In the genomic region with DNA sequence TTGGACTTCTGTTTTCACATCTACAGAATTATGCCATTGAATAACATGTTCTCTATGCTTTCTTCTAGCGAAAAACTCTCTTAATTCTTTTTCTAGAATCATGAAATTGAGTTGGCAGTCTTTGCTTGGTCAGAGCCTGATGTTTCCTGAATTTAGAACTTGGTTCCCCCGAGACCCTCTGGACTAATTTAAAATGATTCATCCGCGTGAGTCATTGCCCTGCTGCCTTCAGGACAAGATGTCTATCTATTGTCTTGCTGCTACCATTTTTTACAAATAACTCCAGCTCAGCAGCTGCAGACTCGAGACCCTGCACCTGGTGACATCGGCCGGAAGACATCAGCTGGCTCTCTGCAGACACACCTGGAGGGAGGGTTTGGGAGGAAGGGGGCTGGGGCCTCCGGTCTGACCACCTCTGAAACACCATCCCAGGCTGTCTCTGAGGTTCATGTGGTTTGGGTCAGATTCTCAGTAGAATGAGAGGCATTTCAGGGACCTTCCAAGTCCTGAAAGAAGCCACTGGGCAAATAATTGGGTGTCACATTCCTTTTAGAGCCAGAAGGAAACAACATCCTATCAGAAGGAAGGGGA, we compare ENCODE assay signal across 8 cellular contexts. TPM values are rescaled to one million over a fixed set of nuclear protein-coding genes. Genes with fewer than 3 reads are reported as not detected.
DNase-seq lines count a peak whose midpoint lies in the region; ATAC-seq, FAIRE-seq and TF ChIP-seq lines count a peak whose summit lies in the region.

No MANE protein-coding gene starts in this region.

- FAIRE-seq in pancreas (lab: Jason Lieb, UNC), result no peak

- intact Hi-C loops in pancreas (cut with DNase I), result no loop called here

- H3K27ac ChIP-seq in endodermal cell (ENCODE audit: low read depth, low read length), result no peak overlapping the region
- peak overlapping the region in 3 of 4 donors; percentile 24 to 96 (median 84) for H3K27ac ChIP-seq in pancreas

- no peak for TF ChIP-seq CTCF in endodermal cell (conservative IDR thresholded peaks at IDR 0.05)
- no peak for TF ChIP-seq CTCF in pancreas (IDR thresholded peaks at IDR 0.05)

- WGBS in endodermal cell (ENCODE audit: insufficient coverage in 1 of 2, insufficient read length in 1 of 2), 2 experiments, result 83 to 90% methylated on average over 4 to 8 of the region's 8 CpGs
- 81 to 85% methylated on average over 8 of the region's 8 CpGs for WGBS in pancreas, 2 donors

- H3K9me3 Mint-ChIP-seq in activated CD4-positive, alpha-beta T cell treated with anti-CD3 and anti-CD28 coated beads, Interleukin-2, amount 10 ng/mL, durations not matched to agents 7 days and 5 days, result no peaks in the 10 kb centered on the region
- no peaks in the 10 kb centered on the region for H3K9me3 Mint-ChIP-seq in endodermal cell

- H3K4me3 ChIP-seq in endodermal cell (ENCODE audit: low read length) (no peak overlapping the region), pancreas (no peak overlapping the region)

- H3K9ac ChIP-seq in endodermal cell (ENCODE audit: extremely low read depth, low read length, poor library complexity, severe bottlenecking), result peak overlapping the region; percentile 28

- H3K27me3 ChIP-seq in endodermal cell (ENCODE audit: control insufficient read depth, insufficient read depth, low read length, poor library complexity, severe bottlenecking) (no peaks in the 10 kb centered on the region), pancreas (no peaks in the 10 kb centered on the region)

- peaks cover 39% of the 10 kb centered on the region for H3K4me1 ChIP-seq in endodermal cell (ENCODE audit: control insufficient read depth, insufficient read depth, low read length)
- peaks cover 33 to 73% (median 41%) of the 10 kb centered on the region in 3 donors for H3K4me1 ChIP-seq in pancreas

- POLR2A ChIA-PET in activated CD4-positive, alpha-beta T cell treated with anti-CD3 and anti-CD28 coated beads, Interleukin-2, amount 10 ng/mL, durations not matched to agents 7 days and 5 days (lab: Charles Lee), result interaction anchor here (0.5 to 4.2 kb wide), 4 partner anchors 21 to 846 kb away, joined by 3 to 46 read pairs (median 4); a partner anchor contains a TSS

- peaks cover 58% of the 10 kb centered on the region for H3K4me1 Mint-ChIP-seq in activated CD4-positive, alpha-beta T cell treated with anti-CD3 and anti-CD28 coated beads, Interleukin-2, amount 10 ng/mL, durations not matched to agents 7 days and 5 days
- peaks cover 55% of the 10 kb centered on the region for H3K4me1 Mint-ChIP-seq in endodermal cell

- no peaks in the 10 kb centered on the region for H3K27me3 Mint-ChIP-seq in activated CD4-positive, alpha-beta T cell treated with anti-CD3 and anti-CD28 coated beads, Interleukin-2, amount 10 ng/mL, durations not matched to agents 7 days and 5 days
- H3K27me3 Mint-ChIP-seq in endodermal cell (ENCODE audit: insufficient read depth), result no peaks in the 10 kb centered on the region

- H3K36me3 ChIP-seq in endodermal cell (ENCODE audit: control insufficient read depth, insufficient read depth, low read length), result no peaks in the 10 kb centered on the region
- H3K36me3 ChIP-seq in pancreas, result no peaks in the 10 kb centered on the region

- no peak overlapping the region for H3K27ac Mint-ChIP-seq in activated CD4-positive, alpha-beta T cell treated with anti-CD3 and anti-CD28 coated beads, Interleukin-2, amount 10 ng/mL, durations not matched to agents 7 days and 5 days
- H3K27ac Mint-ChIP-seq in endodermal cell, result peak overlapping the region; percentile 85

- H3K9me3 ChIP-seq in endodermal cell (ENCODE audit: control insufficient read depth, low read length) (no peaks in the 10 kb centered on the region), pancreas (no peaks in the 10 kb centered on the region)

- H3K4me3 Mint-ChIP-seq in activated CD4-positive, alpha-beta T cell treated with anti-CD3 and anti-CD28 coated beads, Interleukin-2, amount 10 ng/mL, durations not matched to agents 7 days and 5 days, result peak overlapping the region; percentile 51
- H3K4me3 Mint-ChIP-seq in endodermal cell, result peak overlapping the region; percentile 2

- DNase-seq in EH (ENCODE audit: low read depth), result peak; percentile 85
- peak; percentile 77 for DNase-seq in HCEC 1CT
- DNase-seq in NCI-H1436 (lab: John Stamatoyannopoulos, UW), result peak; percentile 42
- DNase-seq in activated CD4-positive, alpha-beta T cell treated with anti-CD3 and anti-CD28 coated beads, Interleukin-2, amount 10 ng/mL, durations not matched to agents 7 days and 5 days, result peak; percentile 56
- DNase-seq in endodermal cell, result peak; percentile 91
- DNase-seq in pancreas, result no peak
- no peak for DNase-seq in NCI-H2107 (lab: John Stamatoyannopoulos, UW)
- DNase-seq in DMS114 treated with DMSO at 0.1 percent for 48 hours (lab: John Stamatoyannopoulos, UW; ENCODE audit: unreplicated experiment), result no peak

- CTCF ChIA-PET in activated CD4-positive, alpha-beta T cell treated with anti-CD3 and anti-CD28 coated beads, Interleukin-2, amount 10 ng/mL, durations not matched to agents 7 days and 5 days (lab: Charles Lee), result interaction anchor here (1.0 to 2.1 kb wide), 4 partner anchors 21 to 29 kb away, joined by 3 to 5 read pairs (median 4); a partner anchor contains a TSS

- no peak for ATAC-seq in pancreas

- H3K36me3 Mint-ChIP-seq in activated CD4-positive, alpha-beta T cell treated with anti-CD3 and anti-CD28 coated beads, Interleukin-2, amount 10 ng/mL, durations not matched to agents 7 days and 5 days (ENCODE audit: low read depth), result no peaks in the 10 kb centered on the region
- H3K36me3 Mint-ChIP-seq in endodermal cell (ENCODE audit: low read depth), result no peaks in the 10 kb centered on the region

RNA-seq across cellular contexts. Expression of a gene that starts 20.9 kb away (rescaled TPM):
- total RNA-seq in activated CD4-positive, alpha-beta T cell treated with anti-CD3 and anti-CD28 coated beads, Interleukin-2, amount 10 ng/mL, durations not matched to agents 7 days and 5 days, result 100 to 1,000 TPM; 155 to 167 TPM
- total RNA-seq in endodermal cell (10 to 100 TPM; 59.0 to 71.2 TPM), pancreas (100 to 1,000 TPM in 1 of 6 donors, 10 to 100 TPM in 5; 41.2 to 157 (median 70.5) TPM)
- polyA plus RNA-seq in endodermal cell (2013, experiment 1 of 2), result 36.4 TPM
- 43.6 TPM for polyA plus RNA-seq in endodermal cell (2013, experiment 2 of 2)
- 10 to 100 TPM; 29.0 to 41.0 TPM for polyA plus RNA-seq in pancreas

Comparison
In these comparisons a context has a peak if more than half of its experiments do, and no peak if none do; other contexts are left out.
1. DNase-seq: peak in EH (single experiment), HCEC 1CT (single experiment), NCI-H1436 (single experiment), activated CD4-positive, alpha-beta T cell treated with anti-CD3 and anti-CD28 coated beads, Interleukin-2, amount 10 ng/mL, durations not matched to agents 7 days and 5 days (single experiment) and endodermal cell (single experiment); none in pancreas (0 of 6), NCI-H2107 (single experiment) and DMS114 treated with DMSO at 0.1 percent for 48 hours (single experiment).